ENCODE assay signal across 8 cellular contexts in genomic region chr3:62665627-62666433, GRCh38.
DNase-seq lines count a peak whose midpoint lies in the region; ATAC-seq, FAIRE-seq and TF ChIP-seq lines count a peak whose summit lies in the region.

No MANE protein-coding gene starts in this region.

- H3K9me3 Mint-ChIP-seq in MCF 10A (ENCODE audit: unreplicated experiment), result no peaks in the 10 kb centered on the region

- H3K9me1 ChIP-seq in keratinocyte (ENCODE audit: control insufficient read depth, extremely low read depth, insufficient read depth, low read length), result no peaks in the 10 kb centered on the region

- peak; percentile 86 for TF ChIP-seq CTCF in MCF 10A (IDR thresholded peaks at IDR 0.05; ENCODE audit: unreplicated experiment)
- TF ChIP-seq CTCF in keratinocyte (optimal IDR thresholded peaks at IDR 0.05 in 1 of 3, IDR thresholded peaks at IDR 0.05 in 1 of 3, conservative IDR thresholded peaks at IDR 0.05 in 1 of 3; ENCODE audit: extremely low read depth in 1 of 3, insufficient read depth in 2 of 3, low read length in 3 of 3), result peak; percentile 85 to 95 (median 93)

- peaks cover 7% of the 10 kb centered on the region for H3K4me1 Mint-ChIP-seq in MCF 10A (ENCODE audit: insufficient read depth, unreplicated experiment)

- FAIRE-seq in keratinocyte (lab: Jason Lieb, UNC), result peak; percentile 87

- BruUV-seq in MCF 10A (replicated peaks; lab: Mats Ljungman, UMichigan), result no TSS peak

- no peaks in the 10 kb centered on the region for H3K79me2 ChIP-seq in keratinocyte (ENCODE audit: control insufficient read depth, insufficient read depth, low read length)

- POLR2A ChIA-PET in MCF 10A (lab: Yijun Ruan, JAX), result interaction anchor here (0.7 to 0.8 kb wide), 2 partner anchors 527 to 562 kb away, joined by 4 to 5 read pairs; no protein-coding TSS in a partner anchor

- no peak overlapping the region for H3K9ac ChIP-seq in keratinocyte (ENCODE audit: control insufficient read depth, extremely low read depth, insufficient read depth, low read length)

- ATAC-seq in GM19468 (IDR thresholded peaks at IDR 0.05; ENCODE audit: extremely low read depth, unreplicated experiment) (peak; percentile 85), HG03460 (IDR thresholded peaks at IDR 0.05; ENCODE audit: unreplicated experiment) (peak; percentile 81)

- intact Hi-C loops in MCF 10A (cut with micrococcal nuclease), result loop anchor here (1.0 to 10.0 kb wide), 6 partner anchors 44 to 562 kb away; no protein-coding TSS in a partner anchor

- H3K4me3 Mint-ChIP-seq in MCF 10A (ENCODE audit: unreplicated experiment), result no peak overlapping the region

- H3K4me1 ChIP-seq in keratinocyte (ENCODE audit: control insufficient read depth, extremely low read depth, insufficient read depth, low read length), result no peaks in the 10 kb centered on the region

- H4K20me1 ChIP-seq in keratinocyte (ENCODE audit: control insufficient read depth, extremely low read depth, insufficient read depth, low read length), result no peaks in the 10 kb centered on the region

- H3K4me2 ChIP-seq in keratinocyte (ENCODE audit: control insufficient read depth, extremely low read depth, insufficient read depth, low read depth, low read length), result no peak overlapping the region

- DNase-seq in NCI-H524 (lab: John Stamatoyannopoulos, UW), result peak; percentile 53 to 86
- DNase-seq in NCI-H524 treated with DMSO at 0.1 percent for 48 hours (lab: John Stamatoyannopoulos, UW), result no peak
- DNase-seq in NOMO-1 treated with dmso at 0.1 percent for 144 hours (lab: John Stamatoyannopoulos, UW; ENCODE audit: unreplicated experiment), result peak; percentile 1
- peak; percentile 85 for DNase-seq in MCF 10A (ENCODE audit: unreplicated experiment)
- DNase-seq in keratinocyte (ENCODE audit: low read depth, low spot score), result peak; percentile 15
- DNase-seq in substantia nigra (lab: John Stamatoyannopoulos, UW), result peak in 45 of 49 donors; percentile 2 to 77 (median 48)

- H3K27ac Mint-ChIP-seq in MCF 10A (ENCODE audit: low read depth, unreplicated experiment), result no peak overlapping the region

- H3K27ac ChIP-seq in keratinocyte (ENCODE audit: control insufficient read depth, insufficient read depth, low read length) (no peak overlapping the region), substantia nigra (ENCODE audit: low read depth, low read length, poor library complexity, severe bottlenecking) (no peak overlapping the region)

- H3K9me3 ChIP-seq in keratinocyte (ENCODE audit: control insufficient read depth, low read depth, low read length), result no peaks in the 10 kb centered on the region

- no peaks in the 10 kb centered on the region for H3K27me3 Mint-ChIP-seq in MCF 10A (ENCODE audit: insufficient read depth, unreplicated experiment)

- no peaks in the 10 kb centered on the region for H3K27me3 ChIP-seq in keratinocyte (ENCODE audit: control insufficient read depth, extremely low read depth, insufficient read depth, low read length)

- no peaks in the 10 kb centered on the region for H3K36me3 ChIP-seq in keratinocyte (ENCODE audit: control insufficient read depth in 2 of 2, extremely low read depth in 1 of 2, insufficient read depth in 2 of 2, low read length in 2 of 2)

- CTCF ChIA-PET in MCF 10A (lab: Yijun Ruan, JAX), result interaction anchor here (0.6 to 12.8 kb wide), 81 partner anchors 8 to 756 kb away, joined by 3 to 339 read pairs (median 4); no protein-coding TSS in a partner anchor

- no peaks in the 10 kb centered on the region for H3K36me3 Mint-ChIP-seq in MCF 10A (ENCODE audit: insufficient read depth, unreplicated experiment)

- no peak overlapping the region for H2AFZ ChIP-seq in keratinocyte (ENCODE audit: control insufficient read depth, low read length)

- H3K4me3 ChIP-seq in keratinocyte (ENCODE audit: control insufficient read depth in 2 of 3, extremely low read depth in 1 of 3, insufficient read depth in 2 of 3, low read depth in 1 of 3, low read length in 3 of 3), result no peak overlapping the region

- dilution Hi-C loops in keratinocyte (cut with MboI; ENCODE audit: extremely low pct_ligation_motif_present, low sequenced_read_pairs), result no loop called here
